Comparison of ENCODE assay signal across 34 cellular contexts in genomic region chr7:32169236-32169635, GRCh38.
"Had no signal": no experiment of that assay in that cellular context is flagged by ENCODE, and none has a peak within 500 bp of the region (broad histone marks: within the 10 kb centered on the region; RNA-seq: fewer than 3 reads in every experiment).

No MANE protein-coding gene starts in this region.

- H3K4me1 Mint-ChIP-seq: activated B cell treated with CpG ODN at 0.5 μM for 24 hours; activated T-helper 17 cell treated with anti-CD3 and anti-CD28 coated beads, Interleukin-2, amount 50 U/mL, for 72 hours; T-helper 17 cell had no signal

- H3K36me3 Mint-ChIP-seq: activated naive CD8-positive, alpha-beta T cell; brain had no signal

- FAIRE-seq: endometrium, endothelial cell of umbilical vein, frontal cortex had no signal

- H3K4me3 Mint-ChIP-seq: activated B cell treated with CpG ODN at 0.5 μM for 24 hours; activated CD8-positive, alpha-beta T cell treated with anti-CD3 and anti-CD28 coated beads for 36 hours; activated naive CD8-positive, alpha-beta T cell; activated T-cell treated with anti-CD3 and anti-CD28 coated beads, Interleukin-2, amount 50 U/mL, for 4 hours; activated T-helper 17 cell treated with anti-CD3 and anti-CD28 coated beads, Interleukin-2, amount 50 U/mL, for 72 hours; brain; T-helper 17 cell; T-helper 2 cell treated with Interferon-gamma antibody and Interleukin-4, amounts not matched to agents 5 μg/mL and 100 μg/mL, for 36 hours had no signal

- ATAC-seq: activated CD4-positive, CD25-positive, alpha-beta regulatory T cell treated with anti-CD3 and anti-CD28 coated beads, Interleukin-2, amount 50 U/mL, for 24 hours; activated CD8-positive, alpha-beta T cell treated with anti-CD3 and anti-CD28 coated beads for 36 hours; activated T-cell treated with anti-CD3 and anti-CD28 coated beads, Interleukin-2, amount 50 U/mL, for 4 hours; activated T-helper 17 cell treated with anti-CD3 and anti-CD28 coated beads, Interleukin-2, amount 50 U/mL, for 72 hours; T-helper 17 cell had no signal

- H3K9me3 Mint-ChIP-seq: activated B cell treated with CpG ODN at 0.5 μM for 24 hours; activated T-cell treated with anti-CD3 and anti-CD28 coated beads, Interleukin-2, amount 50 U/mL, for 4 hours; T-helper 2 cell treated with Interferon-gamma antibody and Interleukin-4, amounts not matched to agents 5 μg/mL and 100 μg/mL, for 36 hours had no signal

- H3K9me3 ChIP-seq: breast epithelium, colonic mucosa, esophagus squamous epithelium had no signal

- H3K4me3 ChIP-seq: breast epithelium, cardiac muscle cell, colonic mucosa, esophagus squamous epithelium had no signal

- H3K27me3 Mint-ChIP-seq: activated B cell treated with CpG ODN at 0.5 μM for 24 hours; activated CD8-positive, alpha-beta T cell treated with anti-CD3 and anti-CD28 coated beads for 36 hours; activated naive CD8-positive, alpha-beta T cell; activated T-helper 17 cell treated with anti-CD3 and anti-CD28 coated beads, Interleukin-2, amount 50 U/mL, for 72 hours; T-helper 17 cell had no signal

- H3K36me3 ChIP-seq: breast epithelium, cardiac muscle cell, colonic mucosa, esophagus squamous epithelium had no signal

- H3K27ac Mint-ChIP-seq: activated B cell treated with CpG ODN at 0.5 μM for 24 hours; activated CD8-positive, alpha-beta T cell treated with anti-CD3 and anti-CD28 coated beads for 36 hours; activated naive CD8-positive, alpha-beta T cell; activated T-helper 17 cell treated with anti-CD3 and anti-CD28 coated beads, Interleukin-2, amount 50 U/mL, for 72 hours; brain; T-helper 17 cell; T-helper 2 cell treated with Interferon-gamma antibody and Interleukin-4, amounts not matched to agents 5 μg/mL and 100 μg/mL, for 36 hours had no signal

- DNase-seq: activated B cell treated with CpG ODN at 0.5 μM for 24 hours; activated CD4-positive, alpha-beta T cell treated with anti-CD3 and anti-CD28 coated beads for 48 hours; activated CD4-positive, alpha-beta T cell treated with anti-CD3 and anti-CD28 coated beads, Interleukin-2, amount 50 U/mL, for 1 hour; activated CD4-positive, alpha-beta T cell treated with anti-CD3 and anti-CD28 coated beads, Interleukin-2, amount 50 U/mL, for 48 hours; activated CD8-positive, alpha-beta memory T cell treated with anti-CD3 and anti-CD28 coated beads for 24 hours; activated CD8-positive, alpha-beta T cell treated with anti-CD3 and anti-CD28 coated beads for 36 hours; activated effector memory CD4-positive, alpha-beta T cell treated with Interleukin-2 at 50 U/mL for 16 hours; activated gamma-delta T cell treated with Interleukin-2 at 50 U/mL for 16 hours; activated naive CD4-positive, alpha-beta T cell treated with anti-CD3 and anti-CD28 coated beads, Interleukin-2, amount 50 U/mL, for 16 hours; activated naive CD4-positive, alpha-beta T cell treated with Interleukin-2 at 50 U/mL for 16 hours; activated T-cell treated with anti-CD3 and anti-CD28 coated beads, Interleukin-2, amount 50 U/mL, for 4 hours; amygdala; aorta; central memory CD4-positive, alpha-beta T cell; cerebellar nuclear complex; colonic mucosa; effector CD8-positive, alpha-beta T cell; esophagus squamous epithelium; foreskin fibroblast; head of caudate nucleus; T-helper 17 cell; T1000; WERI-Rb-1 had no signal

- H3K27ac ChIP-seq: breast epithelium, cardiac muscle cell, colonic mucosa, epithelial cell of prostate, esophagus squamous epithelium, WERI-Rb-1 had no signal

- H3K4me1 ChIP-seq: breast epithelium, colonic mucosa, esophagus squamous epithelium had no signal

- H3K27me3 ChIP-seq: breast epithelium, colonic mucosa had no signal
